ENCODE assay signal across 11 cellular contexts in genomic region chr18:58785171-58785805, GRCh38.
DNase-seq lines count a peak whose midpoint lies in the region; ATAC-seq and TF ChIP-seq lines count a peak whose summit lies in the region.
"Had no signal": no experiment of that assay in that cellular context is flagged by ENCODE, and none has a peak within 500 bp of the region (broad histone marks: within the 10 kb centered on the region; RNA-seq: fewer than 3 reads in every experiment).

No MANE protein-coding gene starts in this region.

- intact Hi-C loops in activated CD4-positive, alpha-beta T cell treated with anti-CD3 and anti-CD28 coated beads for 36 hours (cut with DNase I, micrococcal nuclease), result no loop called here

- H3K4me3 ChIP-seq in esophagus (ENCODE audit: low read depth in 1 of 2, low read length in 2 of 2), result no peak overlapping the region

- no peaks in the 10 kb centered on the region for H3K9me3 ChIP-seq in esophagus (ENCODE audit: control insufficient read depth in 2 of 2, insufficient read depth in 1 of 2, low read depth in 1 of 2, low read length in 1 of 2)

- WGBS in esophagus, 2 donors, result 38 to 50% methylated on average over 13 of the region's 13 CpGs

- no peaks in the 10 kb centered on the region for H3K36me3 ChIP-seq in esophagus (ENCODE audit: control insufficient read depth in 2 of 2, insufficient read depth in 2 of 2, low read length in 1 of 2)

- ATAC-seq in GM18519 (IDR thresholded peaks at IDR 0.05; ENCODE audit: low FRiP score, unreplicated experiment) (no peak), GM21723 (IDR thresholded peaks at IDR 0.05; ENCODE audit: unreplicated experiment) (no peak)
- ATAC-seq in activated CD4-positive, alpha-beta T cell treated with anti-CD3 and anti-CD28 coated beads for 36 hours, result no peak

- H3K27ac ChIP-seq in esophagus (ENCODE audit: low read depth in 2 of 2, low read length in 1 of 2), result peak overlapping the region; percentile 49 to 66

- CTCF ChIA-PET in activated CD4-positive, alpha-beta T cell treated with anti-CD3 and anti-CD28 coated beads for 36 hours (lab: Charles Lee), result interaction anchor here (0.5 to 1.5 kb wide), 4 partner anchors 194 to 281 kb away, joined by 3 to 5 read pairs (median 4); no protein-coding TSS in a partner anchor

- no peaks in the 10 kb centered on the region for H3K9me3 Mint-ChIP-seq in progenitor cell of endocrine pancreas (ENCODE audit: low read depth)
- H3K9me3 Mint-ChIP-seq in activated CD4-positive, alpha-beta T cell treated with anti-CD3 and anti-CD28 coated beads for 36 hours (ENCODE audit: low read depth), result no peaks in the 10 kb centered on the region
- H3K9me3 Mint-ChIP-seq: activated T-helper 2 cell treated with anti-CD3 and anti-CD28 coated beads, Interferon-gamma antibody, Interleukin-2, Interleukin-4, amounts not matched to agents 10 μg/mL and 5 μg/mL and 100 μg/mL, durations not matched to agents 14 hours and 24 hours and 36 hours; naive B cell had no signal

- POLR2A ChIA-PET in activated CD4-positive, alpha-beta T cell treated with anti-CD3 and anti-CD28 coated beads for 36 hours (lab: Charles Lee), result no interaction called here

- no peak for TF ChIP-seq CTCF in progenitor cell of endocrine pancreas (IDR thresholded peaks at IDR 0.05; ENCODE audit: unreplicated experiment)

- no peaks in the 10 kb centered on the region for H3K27me3 Mint-ChIP-seq in progenitor cell of endocrine pancreas
- H3K27me3 Mint-ChIP-seq in activated CD4-positive, alpha-beta T cell treated with anti-CD3 and anti-CD28 coated beads for 36 hours, result peaks cover 10% of the 10 kb centered on the region

- H3K27me3 ChIP-seq in esophagus (ENCODE audit: control insufficient read depth in 1 of 2, insufficient read depth in 2 of 2, low read length in 2 of 2), result no peaks in the 10 kb centered on the region

- no peaks in the 10 kb centered on the region for H3K36me3 Mint-ChIP-seq in progenitor cell of endocrine pancreas (ENCODE audit: insufficient read depth)
- no peaks in the 10 kb centered on the region for H3K36me3 Mint-ChIP-seq in activated CD4-positive, alpha-beta T cell treated with anti-CD3 and anti-CD28 coated beads for 36 hours (ENCODE audit: low read depth)
- H3K36me3 Mint-ChIP-seq: naive B cell had no signal

- H3K4me1 Mint-ChIP-seq in progenitor cell of endocrine pancreas (ENCODE audit: low read depth), result peaks cover 23% of the 10 kb centered on the region
- H3K4me1 Mint-ChIP-seq in activated CD4-positive, alpha-beta T cell treated with anti-CD3 and anti-CD28 coated beads for 36 hours, result no peaks in the 10 kb centered on the region

- H3K4me1 ChIP-seq in esophagus (ENCODE audit: control insufficient read depth in 2 of 2, insufficient read depth in 2 of 2, low read length in 1 of 2), result peaks cover 0 to 14% of the 10 kb centered on the region in 2 donors

- peak overlapping the region; percentile 20 for H3K27ac Mint-ChIP-seq in progenitor cell of endocrine pancreas
- no peak overlapping the region for H3K27ac Mint-ChIP-seq in activated CD4-positive, alpha-beta T cell treated with anti-CD3 and anti-CD28 coated beads for 36 hours
- H3K27ac Mint-ChIP-seq: activated T-helper 2 cell treated with anti-CD3 and anti-CD28 coated beads, Interferon-gamma antibody, Interleukin-2, Interleukin-4, amounts not matched to agents 10 μg/mL and 5 μg/mL and 100 μg/mL, durations not matched to agents 14 hours and 24 hours and 36 hours had no signal

- H3K4me3 Mint-ChIP-seq in progenitor cell of endocrine pancreas (ENCODE audit: low read depth), result no peak overlapping the region
- H3K4me3 Mint-ChIP-seq in activated CD4-positive, alpha-beta T cell treated with anti-CD3 and anti-CD28 coated beads for 36 hours, result no peak overlapping the region
- H3K4me3 Mint-ChIP-seq: naive B cell had no signal

- DNase-seq in DMS53 treated with DMSO at 0.1 percent for 48 hours (lab: John Stamatoyannopoulos, UW; ENCODE audit: unreplicated experiment) (peak; percentile 82), NCI-H2196 (lab: John Stamatoyannopoulos, UW; ENCODE audit: unreplicated experiment) (peak; percentile 75), progenitor cell of endocrine pancreas (ENCODE audit: low spot score, unreplicated experiment) (no peak), NCI-H510A treated with DMSO at 0.1 percent for 48 hours (lab: John Stamatoyannopoulos, UW) (no peak)
- DNase-seq in activated CD4-positive, alpha-beta T cell treated with anti-CD3 and anti-CD28 coated beads for 36 hours, result no peak
- DNase-seq: naive B cell, NCI-H2081 treated with DMSO at 0.1 percent for 48 hours had no signal

Comparison
In these comparisons a context has a peak if more than half of its experiments do, and no peak if none do; other contexts are left out.
1. DNase-seq: peak in DMS53 treated with DMSO at 0.1 percent for 48 hours (single experiment) and NCI-H2196 (single experiment); none in progenitor cell of endocrine pancreas (single experiment), activated CD4-positive, alpha-beta T cell treated with anti-CD3 and anti-CD28 coated beads for 36 hours (single experiment) and NCI-H510A treated with DMSO at 0.1 percent for 48 hours (single experiment).